Comparison of ENCODE assay signal across 19 cellular contexts in the genomic region with DNA sequence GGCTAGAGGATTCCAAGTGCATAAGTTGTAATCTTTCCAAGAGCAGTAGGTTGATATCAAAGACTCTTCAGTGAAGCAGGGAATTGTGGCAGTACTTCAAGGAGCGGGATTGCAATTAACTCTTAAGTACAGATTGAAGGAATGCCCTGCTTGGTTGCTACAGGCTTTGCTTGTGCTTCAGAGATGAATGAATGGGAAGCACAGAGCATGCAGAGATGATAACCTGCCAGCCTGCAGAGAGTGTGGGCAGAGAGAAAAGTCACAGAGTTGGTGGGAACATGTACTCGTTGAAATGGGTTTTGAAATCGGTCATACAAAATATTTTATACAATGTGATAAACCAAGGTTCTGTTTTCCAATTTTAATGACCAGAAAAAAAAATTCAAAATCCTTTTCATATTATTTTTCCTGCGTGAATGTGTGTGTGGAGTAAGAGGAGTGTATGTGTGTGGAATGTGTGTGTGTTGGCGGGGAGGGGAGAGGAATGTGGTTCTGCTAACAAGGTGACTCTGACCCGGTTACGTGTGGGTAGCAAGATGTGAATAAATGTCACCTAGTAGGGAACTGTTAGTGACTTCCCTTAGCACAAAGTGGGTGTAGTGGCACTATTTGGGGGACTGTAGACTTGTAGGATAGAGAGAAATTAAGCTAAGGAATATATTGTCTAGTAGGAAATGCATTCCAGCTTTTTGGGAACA.
"Had no signal": no experiment of that assay in that cellular context is flagged by ENCODE, and none has a peak within 500 bp of the region (broad histone marks: within the 10 kb centered on the region; RNA-seq: fewer than 3 reads in every experiment).

No MANE protein-coding gene starts in this region.

- H3K4me3 Mint-ChIP-seq: natural killer cell treated with Interleukin-12 subunit alpha and Interleukin-12 subunit beta and Interleukin-15 and Interleukin-18, amount 100 ng/mL, for 72 hours; stimulated activated memory B cell treated with anti-CD40 and anti-IgM and Interleukin-4, amounts not matched to agents 10 μg/mL and 1 μg/mL and 100 μg/mL, for 72 hours; stimulated activated naive CD8-positive, alpha-beta T cell treated with anti-CD3 and anti-CD28 coated beads, Interleukin-15, Interleukin-2, amounts not matched to agents 100 ng/mL and 50 ng/mL, for 24 hours had no signal

- DNase-seq: cortex of kidney; dorsolateral prefrontal cortex; effector CD8-positive, alpha-beta T cell; foreskin melanocyte; heart left ventricle; hippocampal formation; kidney glomerular epithelial cell; midbrain; psoas muscle; spleen; stimulated activated CD4-positive, alpha-beta T cell treated with anti-CD3 and anti-CD28 coated beads, Interleukin-15, amount 100 ng/mL, for 24 hours; stimulated activated CD4-positive, alpha-beta T cell treated with anti-CD3 and anti-CD28 coated beads, Interleukin-1b, Interleukin-23, amount 100 ng/mL, for 48 hours; stimulated activated CD4-positive, alpha-beta T cell treated with anti-CD3 and anti-CD28 coated beads, Interleukin-4, amount 100 ng/mL, for 24 hours had no signal

- H3K36me3 ChIP-seq: heart left ventricle, spleen, tibial nerve had no signal

- H3K27ac ChIP-seq: dorsolateral prefrontal cortex, heart left ventricle, psoas muscle, spleen, tibial nerve had no signal

- H3K4me1 Mint-ChIP-seq: stimulated activated memory B cell treated with anti-CD40 and anti-IgM and Interleukin-4, amounts not matched to agents 10 μg/mL and 1 μg/mL and 100 μg/mL, for 72 hours had no signal

- H3K9me3 ChIP-seq: psoas muscle, tibial nerve had no signal

- H3K27me3 ChIP-seq: spleen, tibial nerve had no signal

- H3K27me3 Mint-ChIP-seq: stimulated activated memory B cell treated with anti-CD40 and anti-IgM and Interleukin-4, amounts not matched to agents 10 μg/mL and 1 μg/mL and 100 μg/mL, for 72 hours had no signal

- H3K9me3 Mint-ChIP-seq: natural killer cell treated with Interleukin-12 subunit alpha and Interleukin-12 subunit beta and Interleukin-15 and Interleukin-18, amount 100 ng/mL, for 72 hours had no signal

- H3K27ac Mint-ChIP-seq: natural killer cell treated with Interleukin-12 subunit alpha and Interleukin-12 subunit beta and Interleukin-15 and Interleukin-18, amount 100 ng/mL, for 72 hours; stimulated activated memory B cell treated with anti-CD40 and anti-IgM and Interleukin-4, amounts not matched to agents 10 μg/mL and 1 μg/mL and 100 μg/mL, for 72 hours; stimulated activated naive CD8-positive, alpha-beta T cell treated with anti-CD3 and anti-CD28 coated beads, Interleukin-15, Interleukin-2, amounts not matched to agents 100 ng/mL and 50 ng/mL, for 24 hours had no signal

- H3K4me1 ChIP-seq: heart left ventricle, psoas muscle, spleen, tibial nerve had no signal

- ATAC-seq: heart left ventricle; left lobe of liver; natural killer cell treated with Interleukin-12 subunit alpha and Interleukin-12 subunit beta and Interleukin-15 and Interleukin-18, amount 100 ng/mL, for 72 hours; psoas muscle; sciatic nerve; stimulated activated memory B cell treated with anti-CD40 and anti-IgM and Interleukin-4, amounts not matched to agents 10 μg/mL and 1 μg/mL and 100 μg/mL, for 72 hours had no signal

- H3K4me3 ChIP-seq: dorsolateral prefrontal cortex, heart left ventricle, psoas muscle, spleen, tibial nerve had no signal

- H3K36me3 Mint-ChIP-seq: natural killer cell treated with Interleukin-12 subunit alpha and Interleukin-12 subunit beta and Interleukin-15 and Interleukin-18, amount 100 ng/mL, for 72 hours; stimulated activated memory B cell treated with anti-CD40 and anti-IgM and Interleukin-4, amounts not matched to agents 10 μg/mL and 1 μg/mL and 100 μg/mL, for 72 hours had no signal
